In genomic region chr12:98492580-98493140, GRCh38 we compare ENCODE assay signal across 23 cellular contexts. TPM values are rescaled to one million over a fixed set of nuclear protein-coding genes. Genes with fewer than 3 reads are reported as not detected.
DNase-seq lines count a peak whose midpoint lies in the region; ATAC-seq and TF ChIP-seq lines count a peak whose summit lies in the region.
"Had no signal": no experiment of that assay in that cellular context is flagged by ENCODE, and none has a peak within 500 bp of the region (broad histone marks: within the 10 kb centered on the region; RNA-seq: fewer than 3 reads in every experiment).

No MANE protein-coding gene starts in this region.

- no CpG with 5 or more reads among the region's 4 CpGs for WGBS in H9 (ENCODE audit: extremely low coverage, insufficient read length, low lambda C conversion rate)
- 64% methylated on average over 4 of the region's 4 CpGs for WGBS in hepatocyte (ENCODE audit: low lambda C conversion rate, missing lambda C conversion rate)

- ATAC-seq in HG02973 (IDR thresholded peaks at IDR 0.05; ENCODE audit: unreplicated experiment), result no peak
- ATAC-seq: activated CD4-positive, alpha-beta T cell treated with anti-CD3 and anti-CD28 coated beads for 36 hours; stimulated activated naive CD8-positive, alpha-beta T cell treated with anti-CD3 and anti-CD28 coated beads, Interleukin-15, Interleukin-2, amounts not matched to agents 100 U/mL and 50 U/mL, for 24 hours; T-cell had no signal

- H3K23me2 ChIP-seq in H9 (ENCODE audit: insufficient read length, low read depth, low read length, poor library complexity, severe bottlenecking), result no peaks in the 10 kb centered on the region

- H3K4me3 Mint-ChIP-seq in H9 (peak overlapping the region in 1 of 2 experiments; percentile 13; a peak in 1 of 5 replicates), neural crest cell (peak overlapping the region; percentile 10)
- H3K4me3 Mint-ChIP-seq: activated CD4-positive, alpha-beta T cell treated with anti-CD3 and anti-CD28 coated beads for 36 hours; activated naive CD4-positive, alpha-beta T cell treated with anti-CD3 and anti-CD28 coated beads for 36 hours; HFFc6; memory B cell; naive B cell; T-cell had no signal

- H2BK5ac ChIP-seq in H9 (ENCODE audit: insufficient read length, low read length), result no peak overlapping the region

- H3T11ph ChIP-seq in H9 (ENCODE audit: low read length), result no peak overlapping the region

- peaks cover 28 to 40% of the 10 kb centered on the region in 2 experiments for H3K4me1 Mint-ChIP-seq in H9
- peaks cover 24% of the 10 kb centered on the region for H3K4me1 Mint-ChIP-seq in neural crest cell

- H3K14ac ChIP-seq in H9 (ENCODE audit: insufficient read depth, low read length), result no peak overlapping the region

- no peak overlapping the region for H2BK15ac ChIP-seq in H9 (ENCODE audit: low read depth, low read length)

- H2BK120ac ChIP-seq in H9 (ENCODE audit: low read depth, low read length, poor library complexity, severe bottlenecking), result no peak overlapping the region

- H4K8ac ChIP-seq in H9 (replicated peaks; ENCODE audit: insufficient read length, low read depth, low read length), result no peak overlapping the region

- no peaks in the 10 kb centered on the region for H3F3A ChIP-seq in OCI-LY1 (ENCODE audit: insufficient read depth, low read length)

- H4K91ac ChIP-seq in H9 (ENCODE audit: insufficient read length, low read depth, low read length), result no peak overlapping the region

- H3K4me3 ChIP-seq in OCI-LY1 (ENCODE audit: low read depth, low read length, poor library complexity, severe bottlenecking) (no peak overlapping the region), hepatocyte (no peak overlapping the region)
- H3K4me3 ChIP-seq: right atrium auricular region, SJCRH30 had no signal

- no peak overlapping the region for H4K5ac ChIP-seq in H9 (ENCODE audit: insufficient read length, low read depth, low read length)

- H2AFZ ChIP-seq in H9 (ENCODE audit: low read length), result no peak overlapping the region
- H2AFZ ChIP-seq in OCI-LY1 (ENCODE audit: low read length), result peak overlapping the region; percentile 50; the same call in 1 of the 2 replicates
- peak overlapping the region; percentile 4 for H2AFZ ChIP-seq in hepatocyte

- no peaks in the 10 kb centered on the region for H3K27me3 Mint-ChIP-seq in H9 (ENCODE audit: low read depth)
- H3K27me3 Mint-ChIP-seq in neural crest cell (ENCODE audit: low read depth), result no peaks in the 10 kb centered on the region
- H3K27me3 Mint-ChIP-seq: activated CD4-positive, alpha-beta T cell treated with anti-CD3 and anti-CD28 coated beads for 36 hours; memory B cell; naive B cell; T-cell had no signal

- H3K4me1 ChIP-seq in H9 (ENCODE audit: insufficient read depth, low read length) (peaks cover 8% of the 10 kb centered on the region; the same call in 1 of the 2 replicates), OCI-LY1 (ENCODE audit: insufficient read depth, low read length, severe bottlenecking) (peaks cover 18% of the 10 kb centered on the region), hepatocyte (ENCODE audit: insufficient read depth) (peaks cover 10% of the 10 kb centered on the region)

- H4K20me1 ChIP-seq in H9 (ENCODE audit: control insufficient read depth, insufficient read depth, insufficient read length) (no peaks in the 10 kb centered on the region), OCI-LY1 (ENCODE audit: insufficient read depth, low read length) (no peaks in the 10 kb centered on the region), hepatocyte (ENCODE audit: insufficient read depth, poor library complexity, severe bottlenecking) (no peaks in the 10 kb centered on the region)

- DNase-seq in H9 (no peak), hepatocyte (ENCODE audit: low spot score) (peak; percentile 13), neural crest cell (ENCODE audit: low read depth, low spot score) (no peak), ecto neural progenitor cell (ENCODE audit: low spot score) (no peak), NCI-H2107 (lab: John Stamatoyannopoulos, UW) (no peak)
- DNase-seq: activated CD4-positive, alpha-beta T cell treated with anti-CD3 and anti-CD28 coated beads for 36 hours; activated naive CD4-positive, alpha-beta T cell treated with anti-CD3 and anti-CD28 coated beads for 36 hours; activated T-cell treated with anti-CD3 and anti-CD28 coated beads, Interleukin-2, amount 50 U/mL, for 48 hours; amygdala; cortex of kidney; HFFc6; naive B cell; NCI-H1417; NCI-H446 treated with DMSO at 0.1 percent for 48 hours; SJCRH30; stimulated activated CD4-positive, alpha-beta T cell treated with anti-CD3 and anti-CD28 coated beads, Interleukin-12 subunit alpha, Interleukin-12 subunit beta, amount 100 ng/mL, for 4 hours; stimulated activated naive CD8-positive, alpha-beta T cell treated with anti-CD3 and anti-CD28 coated beads, Interleukin-15, Interleukin-2, amounts not matched to agents 100 U/mL and 50 U/mL, for 24 hours; T-cell had no signal

- H3K27ac Mint-ChIP-seq in H9, result peak overlapping the region; percentile 19 to 94 (median 55); a peak in 4 of 7 replicates
- peak overlapping the region; percentile 81 for H3K27ac Mint-ChIP-seq in neural crest cell (ENCODE audit: unreplicated experiment)
- H3K27ac Mint-ChIP-seq: activated CD4-positive, alpha-beta T cell treated with anti-CD3 and anti-CD28 coated beads for 36 hours; activated naive CD4-positive, alpha-beta T cell treated with anti-CD3 and anti-CD28 coated beads for 36 hours; HFFc6; memory B cell had no signal

- H3K79me1 ChIP-seq in H9 (ENCODE audit: insufficient read depth, low read depth, low read length, poor library complexity, severe bottlenecking), result no peaks in the 10 kb centered on the region

- H3K9ac ChIP-seq in H9 (ENCODE audit: extremely low read depth, insufficient read length, low read length) (no peak overlapping the region), OCI-LY1 (ENCODE audit: low read length) (no peak overlapping the region)

- H3K9me3 Mint-ChIP-seq in H9, result no peaks in the 10 kb centered on the region
- no peaks in the 10 kb centered on the region for H3K9me3 Mint-ChIP-seq in neural crest cell
- H3K9me3 Mint-ChIP-seq: activated naive CD4-positive, alpha-beta T cell treated with anti-CD3 and anti-CD28 coated beads for 36 hours; HFFc6; memory B cell; naive B cell; T-cell had no signal

- H3K36me3 ChIP-seq in OCI-LY1 (ENCODE audit: insufficient read depth, low read length), result no peaks in the 10 kb centered on the region
- no peaks in the 10 kb centered on the region for H3K36me3 ChIP-seq in hepatocyte (replicated peaks; ENCODE audit: insufficient read depth, low read depth)
- H3K36me3 ChIP-seq: right atrium auricular region, SJCRH30 had no signal

- H3K4me2 ChIP-seq in H9 (ENCODE audit: insufficient read depth, insufficient read length, low read length) (no peak overlapping the region), OCI-LY1 (ENCODE audit: low read length) (no peak overlapping the region), hepatocyte (no peak overlapping the region)

- H2AK5ac ChIP-seq in H9 (ENCODE audit: insufficient read length, low read length), result no peak overlapping the region

- H3K4ac ChIP-seq in H9 (ENCODE audit: low read depth, low read length), result no peak overlapping the region

- H3K9me3 ChIP-seq in H9 (ENCODE audit: control insufficient read depth, low read depth, low read length) (no peaks in the 10 kb centered on the region), OCI-LY1 (ENCODE audit: low read length) (no peaks in the 10 kb centered on the region), hepatocyte (ENCODE audit: low read depth) (no peaks in the 10 kb centered on the region)
- H3K9me3 ChIP-seq: right atrium auricular region, SJCRH30 had no signal

- no peak overlapping the region for H3K18ac ChIP-seq in H9 (ENCODE audit: insufficient read length, low read depth, low read length)

- H3K27ac ChIP-seq in H9 (ENCODE audit: insufficient read length, low read depth, low read length), result no peak overlapping the region
- H3K27ac ChIP-seq in OCI-LY1 (ENCODE audit: low read depth, low read length, poor library complexity, severe bottlenecking), result no peak overlapping the region
- H3K27ac ChIP-seq in hepatocyte, result no peak overlapping the region
- H3K27ac ChIP-seq: C4-2B, right atrium auricular region, SJCRH30 had no signal

- no peak for TF ChIP-seq CTCF in H9 (conservative IDR thresholded peaks at IDR 0.05)
- no peak for TF ChIP-seq CTCF in OCI-LY1 (IDR thresholded peaks at IDR 0.05; ENCODE audit: low read length)
- no peak for TF ChIP-seq CTCF in hepatocyte (IDR thresholded peaks at IDR 0.05; ENCODE audit: poor library complexity)
- TF ChIP-seq CTCF in neural crest cell (conservative IDR thresholded peaks at IDR 0.05), result no peak

- H3K79me2 ChIP-seq in H9 (ENCODE audit: insufficient read depth, low read length) (no peaks in the 10 kb centered on the region), OCI-LY1 (ENCODE audit: insufficient read depth, low read length) (no peaks in the 10 kb centered on the region), hepatocyte (no peaks in the 10 kb centered on the region)

- H3K9me2 ChIP-seq in OCI-LY1 (ENCODE audit: low read depth, low read length) (no peaks in the 10 kb centered on the region), hepatocyte (replicated peaks; ENCODE audit: insufficient read depth) (no peaks in the 10 kb centered on the region)

- no peaks in the 10 kb centered on the region; a peak in 1 of 7 replicates for H3K36me3 Mint-ChIP-seq in H9 (ENCODE audit: insufficient read depth in 1 of 3, low read depth in 3 of 3)
- H3K36me3 Mint-ChIP-seq in neural crest cell (ENCODE audit: low read depth), result no peaks in the 10 kb centered on the region
- H3K36me3 Mint-ChIP-seq: memory B cell, naive B cell, T-cell had no signal

- no peak overlapping the region for H3K56ac ChIP-seq in H9 (ENCODE audit: insufficient read length, low read depth, low read length)

- no peak overlapping the region for H3K23ac ChIP-seq in H9 (ENCODE audit: insufficient read length, low read depth, low read length)

- no peak overlapping the region for H2BK12ac ChIP-seq in H9 (ENCODE audit: insufficient read length, low read depth, low read length)

- H3K27me3 ChIP-seq in H9 (ENCODE audit: insufficient read depth, low read length) (no peaks in the 10 kb centered on the region), OCI-LY1 (ENCODE audit: insufficient read depth, low read length) (no peaks in the 10 kb centered on the region), hepatocyte (no peaks in the 10 kb centered on the region)
- H3K27me3 ChIP-seq: right atrium auricular region, SJCRH30 had no signal

- no peak overlapping the region for H2BK20ac ChIP-seq in H9 (ENCODE audit: low read depth, low read length, poor library complexity, severe bottlenecking)

RNA-seq across cellular contexts. Expression of gene TMPO, which starts 22.7 kb away (rescaled TPM):
- total RNA-seq in H9 (2021) (202 and 204 TPM in 2 replicates), hepatocyte (112 and 115 TPM in 2 replicates), neural crest cell (295 and 305 TPM in 2 replicates)
- polyA plus RNA-seq in hepatocyte, result 22.4 and 28.1 TPM in 2 replicates
